In genomic region chr11:120258661-120259060, GRCh38 we compare ENCODE assay signal across 20 cellular contexts. TPM values are rescaled to one million over a fixed set of nuclear protein-coding genes. Genes with fewer than 3 reads are reported as not detected.
DNase-seq lines count a peak whose midpoint lies in the region; ATAC-seq and TF ChIP-seq lines count a peak whose summit lies in the region.
"Had no signal": no experiment of that assay in that cellular context is flagged by ENCODE, and none has a peak within 500 bp of the region (broad histone marks: within the 10 kb centered on the region; RNA-seq: fewer than 3 reads in every experiment).

No MANE protein-coding gene starts in this region.

- no peaks in the 10 kb centered on the region for H3K4me1 ChIP-seq in HCT116 (ENCODE audit: control insufficient read depth in 1 of 2, insufficient read depth in 2 of 2, low read length in 2 of 2)
- no peaks in the 10 kb centered on the region for H3K4me1 ChIP-seq in lower lobe of right lung

- no peak overlapping the region for H3K27ac Mint-ChIP-seq in WTC11
- H3K27ac Mint-ChIP-seq: CD4-positive, CD25-positive, alpha-beta regulatory T cell had no signal

- ATAC-seq in HCT116 (peak; percentile 73), WTC11 (peak; percentile 15; the same call in 1 of the 2 replicates), lower lobe of right lung (no peak)

- RAD21 ChIA-PET in HCT116 (lab: Charles Lee; ENCODE audit: low non-redundant PET in 1 of 2, low total read pairs in 2 of 2, uncharacterized antibody in 2 of 2, unreplicated experiment in 2 of 2): no interaction called here

- H3K36me3 ChIP-seq in GM06990 (ENCODE audit: control insufficient read depth, insufficient read depth, low read length) (no peaks in the 10 kb centered on the region), HCT116 (ENCODE audit: control insufficient read depth in 1 of 2, insufficient read depth in 2 of 2, low read length in 2 of 2) (no peaks in the 10 kb centered on the region), kidney epithelial cell (ENCODE audit: control insufficient read depth, insufficient read depth, low read length) (no peaks in the 10 kb centered on the region), lower lobe of right lung (no peaks in the 10 kb centered on the region)

- TF ChIP-seq POLR2A in HCT116 (IDR thresholded peaks at IDR 0.05; ENCODE audit: borderline replicate concordance, extremely low read depth, insufficient read depth, insufficient read length): no peak

- H3K27ac ChIP-seq in HCT116 (ENCODE audit: low read depth, low read length): no peak overlapping the region
- H3K27ac ChIP-seq in lower lobe of right lung: no peak overlapping the region
- H3K27ac ChIP-seq: PC-9 had no signal

- peaks cover 58% of the 10 kb centered on the region for H3K4me1 Mint-ChIP-seq in WTC11
- H3K4me1 Mint-ChIP-seq: CD4-positive, CD25-positive, alpha-beta regulatory T cell had no signal

- no peaks in the 10 kb centered on the region for H3K79me2 ChIP-seq in HCT116 (ENCODE audit: insufficient read depth, low read length)

- POLR2A ChIA-PET in HCT116 (lab: Charles Lee): no interaction called here
- POLR2A ChIA-PET in WTC11 (lab: Charles Lee): no interaction called here

- intact Hi-C loops in HCT116 (cut with micrococcal nuclease) (no loop called here), lower lobe of right lung (cut with DNase I) (no loop called here)

- no peak overlapping the region for H2AFZ ChIP-seq in HCT116 (ENCODE audit: low read depth, low read length, poor library complexity, severe bottlenecking)
- H2AFZ ChIP-seq: PC-9 had no signal

- TF ChIP-seq CTCF in GM06990 (IDR thresholded peaks at IDR 0.05; ENCODE audit: insufficient read depth, low read length, poor library complexity, severe bottlenecking): peak; percentile 17
- TF ChIP-seq CTCF in HCT116 (IDR thresholded peaks at IDR 0.05 in 2 of 3, conservative IDR thresholded peaks at IDR 0.05 in 1 of 3; ENCODE audit: borderline replicate concordance in 1 of 3, insufficient read depth in 1 of 3, low read depth in 2 of 3, low read length in 2 of 3): 0 out of 6 replicates have a peak, but pooled peaks of 1 of the 3 experiments have one; percentile 29
- TF ChIP-seq CTCF in WTC11 (IDR thresholded peaks at IDR 0.05): no peak
- peak; percentile 10 for TF ChIP-seq CTCF in kidney epithelial cell (IDR thresholded peaks at IDR 0.05; ENCODE audit: insufficient read depth, low read length, poor library complexity, severe bottlenecking)
- TF ChIP-seq CTCF in lower lobe of right lung (IDR thresholded peaks at IDR 0.05): no peak

- CTCF ChIA-PET in HCT116 (lab: Charles Lee) (interaction anchor here (1.4 kb wide), 1 partner anchor 44 kb away, joined by 5 read pairs; no protein-coding TSS in a partner anchor), WTC11 (lab: Charles Lee) (interaction anchor here (1.2 to 3.2 kb wide), 9 partner anchors 9 to 44 kb away, joined by 3 to 19 read pairs (median 7); partner anchors contain the start of gene POU2F3)

- H3K27me3 ChIP-seq in GM06990 (replicated peaks; ENCODE audit: control insufficient read depth, insufficient read depth, low read length) (peaks cover 2% of the 10 kb centered on the region), HCT116 (ENCODE audit: insufficient read depth, low read length) (peaks cover 49% of the 10 kb centered on the region; the same call in 1 of the 2 replicates), kidney epithelial cell (ENCODE audit: control insufficient read depth, insufficient read depth, low read length) (peaks cover 42% of the 10 kb centered on the region), lower lobe of right lung (ENCODE audit: low read depth) (peaks cover 27% of the 10 kb centered on the region)

- BruUV-seq in HCT116 (replicated peaks; lab: Mats Ljungman, UMichigan): no TSS peak

- no peak overlapping the region for H3K4me3 Mint-ChIP-seq in WTC11
- H3K4me3 Mint-ChIP-seq: CD4-positive, CD25-positive, alpha-beta regulatory T cell had no signal

- H3K9me3 ChIP-seq in HCT116 (ENCODE audit: control insufficient read depth in 1 of 2, insufficient read depth in 1 of 2, low read depth in 1 of 2, low read length in 2 of 2) (no peaks in the 10 kb centered on the region), lower lobe of right lung (no peaks in the 10 kb centered on the region)

- no peaks in the 10 kb centered on the region for H4K20me1 ChIP-seq in HCT116 (ENCODE audit: insufficient read depth)

- H3K9me2 ChIP-seq in HCT116 (ENCODE audit: insufficient read depth): no peaks in the 10 kb centered on the region

- no peak for DNase-seq in GM06990 (ENCODE audit: extremely low read depth, insufficient read length)
- no peak for DNase-seq in HCT116 (ENCODE audit: low read depth, low spot score)
- no peak for DNase-seq in WTC11 (ENCODE audit: low spot score)
- no peak for DNase-seq in kidney epithelial cell (ENCODE audit: low read depth)
- DNase-seq in lower lobe of right lung: no peak
- DNase-seq in stimulated activated CD4-positive, alpha-beta T cell treated with anti-CD3 and anti-CD28 coated beads, Interleukin-4, amount 100 ng/mL, for 1 hour: no peak
- DNase-seq in DMS153 treated with DMSO at 0.1 percent for 48 hours (lab: John Stamatoyannopoulos, UW; ENCODE audit: unreplicated experiment): no peak
- DNase-seq in medulla oblongata (ENCODE audit: extremely low spot score): no peak
- DNase-seq: AML-193; CD4-positive, CD25-positive, alpha-beta regulatory T cell; DND-41; GDM1; MV-4-11; NCI-H1436; NCI-H2029 treated with DMSO at 0.1 percent for 48 hours; NCI-H524 treated with DMSO at 0.1 percent for 48 hours; PC-9 had no signal

- no peak overlapping the region for H3K4me3 ChIP-seq in GM06990 (replicated peaks; ENCODE audit: low read depth, low read length)
- no peak overlapping the region for H3K4me3 ChIP-seq in HCT116 (replicated peaks in 1 of 2; ENCODE audit: low read depth in 1 of 2, low read length in 2 of 2)
- H3K4me3 ChIP-seq in kidney epithelial cell (ENCODE audit: low read depth, low read length): no peak overlapping the region
- H3K4me3 ChIP-seq in lower lobe of right lung: no peak overlapping the region
- H3K4me3 ChIP-seq: PC-9 had no signal

- peaks cover 59% of the 10 kb centered on the region for H3K27me3 Mint-ChIP-seq in WTC11 (ENCODE audit: low read depth)

- H3K9me3 Mint-ChIP-seq in WTC11: no peaks in the 10 kb centered on the region

- no peaks in the 10 kb centered on the region for H3K36me3 Mint-ChIP-seq in WTC11
- H3K36me3 Mint-ChIP-seq: CD4-positive, CD25-positive, alpha-beta regulatory T cell had no signal

- H3K4me2 ChIP-seq in HCT116 (ENCODE audit: low read length): no peak overlapping the region
- H3K4me2 ChIP-seq: PC-9 had no signal

- H3K9ac ChIP-seq in HCT116 (ENCODE audit: low read length): no peak overlapping the region

- TF ChIP-seq RAD21 in HCT116 (IDR thresholded peaks at IDR 0.05; ENCODE audit: low read depth): no peak

TF ChIP-seq in HCT116, 20 proteins besides CTCF, POLR2A, EP300 and RAD21 (continues in another document):
- TF ChIP-seq ELF1 (IDR thresholded peaks at IDR 0.05; ENCODE audit: borderline replicate concordance, low read depth): no peak
- no peak for TF ChIP-seq ZNF274 (IDR thresholded peaks at IDR 0.05; ENCODE audit: low read depth, low read length)
- no peak for TF ChIP-seq YY1 (IDR thresholded peaks at IDR 0.05; ENCODE audit: extremely low read depth, insufficient replicate concordance, low read depth, low read length)
- TF ChIP-seq FOSL1 (IDR thresholded peaks at IDR 0.05; ENCODE audit: low read depth): no peak
- no peak for TF ChIP-seq SP1 (IDR thresholded peaks at IDR 0.05; ENCODE audit: low read depth)
- TF ChIP-seq TCF7L2 (IDR thresholded peaks at IDR 0.05; ENCODE audit: borderline replicate concordance, extremely low read depth, insufficient read depth, insufficient read length): no peak
- no peak for TF ChIP-seq CEBPB (IDR thresholded peaks at IDR 0.05; ENCODE audit: low read depth)
- no peak for TF ChIP-seq CBX3 (IDR thresholded peaks at IDR 0.05; ENCODE audit: low read depth)
- TF ChIP-seq SRF (IDR thresholded peaks at IDR 0.05; ENCODE audit: low read depth): no peak
- TF ChIP-seq EGR1 (IDR thresholded peaks at IDR 0.05; ENCODE audit: low read depth): no peak

TF ChIP-seq in WTC11, 78 proteins besides CTCF, POLR2A, EP300 and RAD21 (continues in another document):
- TF ChIP-seq ATF1 (CRISPR knock-in tag; IDR thresholded peaks at IDR 0.05): no peak
- TF ChIP-seq ZNF671 (CRISPR knock-in tag; IDR thresholded peaks at IDR 0.05): no peak
- no peak for TF ChIP-seq STAT6 (CRISPR knock-in tag; conservative IDR thresholded peaks at IDR 0.05; ENCODE audit: low read depth)
- no peak for TF ChIP-seq OVOL2 (CRISPR knock-in tag; IDR thresholded peaks at IDR 0.05; ENCODE audit: borderline replicate concordance)

RNA-seq across cellular contexts. Expression of gene POU2F3, which starts 18.7 kb away (rescaled TPM):
- 0.15 TPM for total RNA-seq in HCT116 (2021; ENCODE audit: unreplicated experiment)
- 0.12 and 0.26 TPM in 2 replicates for polyA plus RNA-seq in HCT116 (2012)
- total RNA-seq in WTC11 (2021): 0.37 to 0.78 TPM (median 0.61 TPM) in 3 replicates
- total RNA-seq in kidney epithelial cell: 0.14 and 1.1 TPM in 2 replicates
- total RNA-seq in lower lobe of right lung: 4.6 TPM
- total RNA-seq: A673; CD4-positive, CD25-positive, alpha-beta regulatory T cell; LHCN-M2; SK-MEL-5 had no signal
- polyA plus RNA-seq: CD4-positive, CD25-positive, alpha-beta regulatory T cell had no signal

RNA-seq across cellular contexts. Expression of gene OAF, which starts 47.8 kb away (rescaled TPM):
- 32.3 TPM for total RNA-seq in HCT116 (2021; ENCODE audit: unreplicated experiment)
- polyA plus RNA-seq in HCT116 (2012): 24.3 and 26.3 TPM in 2 replicates
- 3.2 to 5.6 TPM (median 4.2 TPM) in 3 replicates for total RNA-seq in WTC11 (2021)
- 45.2 and 45.5 TPM in 2 replicates for total RNA-seq in kidney epithelial cell
- total RNA-seq in lower lobe of right lung: 17.8 TPM

Comparison
In these comparisons a context has a peak if more than half of its experiments do, and no peak if none do; other contexts are left out.
1. CTCF ChIP-seq: peak in GM06990 (single experiment) and kidney epithelial cell (single experiment); none in WTC11 (single experiment) and lower lobe of right lung (single experiment).
2. ATAC-seq: peak in HCT116 (single experiment) and WTC11 (single experiment); none in lower lobe of right lung (0 of 2).